ENCODE assay signal across 19 cellular contexts in the genomic region with DNA sequence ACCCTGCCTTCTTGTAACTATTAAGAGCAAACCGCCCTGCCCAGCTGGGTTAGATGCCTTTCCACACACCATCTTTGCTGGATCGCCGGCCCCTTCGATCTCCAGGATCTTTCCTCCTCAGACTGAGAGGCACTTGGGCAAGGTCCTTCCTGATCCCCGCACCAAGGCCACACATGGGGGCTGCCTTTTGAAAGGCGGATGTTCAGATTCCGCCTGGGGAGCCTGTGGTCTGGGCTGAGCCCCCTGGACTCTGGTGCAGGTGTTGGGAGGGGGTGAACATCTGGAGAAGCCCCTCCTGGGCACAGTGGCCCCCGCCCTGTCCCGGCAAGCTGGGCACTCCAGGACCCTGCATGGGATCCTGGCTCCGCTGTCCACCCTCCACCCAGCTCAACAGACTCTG.
DNase-seq lines count a peak whose midpoint lies in the region; ATAC-seq and TF ChIP-seq lines count a peak whose summit lies in the region.
"Had no signal": no experiment of that assay in that cellular context is flagged by ENCODE, and none has a peak within 500 bp of the region (broad histone marks: within the 10 kb centered on the region; RNA-seq: fewer than 3 reads in every experiment).

No MANE protein-coding gene starts in this region.

- H2AFZ ChIP-seq in neuronal stem cell (ENCODE audit: low read length), result no peak overlapping the region
- H2AFZ ChIP-seq: GM23248 had no signal

- ATAC-seq in natural killer cell treated with Interleukin-12 subunit alpha and Interleukin-12 subunit beta and Interleukin-15 and Interleukin-18, amount 100 ng/mL, for 72 hours, result no peak
- no peak for ATAC-seq in natural killer cell
- ATAC-seq in upper lobe of right lung, result no peak
- ATAC-seq in HG02852 (IDR thresholded peaks at IDR 0.05; ENCODE audit: unreplicated experiment), result no peak

- peaks cover 3% of the 10 kb centered on the region for H3K79me1 ChIP-seq in neuronal stem cell (ENCODE audit: low read depth, low read length)

- H3K9me3 ChIP-seq in neuronal stem cell (replicated peaks in 1 of 2; ENCODE audit: control insufficient read depth in 2 of 2, insufficient read depth in 1 of 2, low read depth in 1 of 2, low read length in 2 of 2) (peaks cover 0 to 4% of the 10 kb centered on the region in 2 donors), upper lobe of right lung (no peaks in the 10 kb centered on the region)
- H3K9me3 ChIP-seq: BE2C, HAP-1 had no signal

- no peak overlapping the region for H3K9ac ChIP-seq in neuronal stem cell (ENCODE audit: low read depth, low read length, poor library complexity)
- H3K9ac ChIP-seq: GM23248 had no signal

- H4K8ac ChIP-seq in neuronal stem cell (ENCODE audit: low read depth, low read length), result no peak overlapping the region

- H2AK5ac ChIP-seq in neuronal stem cell (ENCODE audit: low read depth, low read length), result peak overlapping the region; percentile 23

- TF ChIP-seq CTCF in natural killer cell (IDR thresholded peaks at IDR 0.05) (no peak), chondrocyte (IDR thresholded peaks at IDR 0.05) (no peak), upper lobe of right lung (IDR thresholded peaks at IDR 0.05) (no peak)

- H3K4me2 ChIP-seq in neuronal stem cell (ENCODE audit: insufficient read depth, low read length, poor library complexity, severe bottlenecking), result no peak overlapping the region

- WGBS in neuronal stem cell (ENCODE audit: extremely low coverage in 2 of 2, insufficient read length in 2 of 2, insufficient replicate concordance in 1 of 2), 2 donors, result no CpG with 5 or more reads among the region's 10 CpGs

- H4K91ac ChIP-seq in neuronal stem cell (ENCODE audit: low read depth, low read length, poor library complexity), result no peak overlapping the region

- H3K4me1 Mint-ChIP-seq in natural killer cell treated with Interleukin-12 subunit alpha and Interleukin-12 subunit beta and Interleukin-15 and Interleukin-18, amount 100 ng/mL, for 72 hours (ENCODE audit: low read depth in 2 of 2), result peaks cover 0 to 3% of the 10 kb centered on the region in 2 donors
- H3K4me1 Mint-ChIP-seq in natural killer cell (peaks cover 0 to 12% of the 10 kb centered on the region in 2 donors), chondrocyte (ENCODE audit: low read depth) (no peaks in the 10 kb centered on the region)

- peaks cover 0 to 10% of the 10 kb centered on the region in 2 donors for H3K27me3 Mint-ChIP-seq in natural killer cell treated with Interleukin-12 subunit alpha and Interleukin-12 subunit beta and Interleukin-15 and Interleukin-18, amount 100 ng/mL, for 72 hours
- peaks cover 7 to 8% of the 10 kb centered on the region in 2 donors for H3K27me3 Mint-ChIP-seq in natural killer cell (ENCODE audit: low read depth in 2 of 2)
- H3K27me3 Mint-ChIP-seq in chondrocyte (ENCODE audit: low read depth), result peaks cover 9% of the 10 kb centered on the region
- H3K27me3 Mint-ChIP-seq: CD4-positive, alpha-beta memory T cell had no signal

- H3K27me3 ChIP-seq in neuronal stem cell (ENCODE audit: control insufficient read depth in 3 of 3, insufficient read depth in 3 of 3, low read depth in 1 of 3, low read length in 3 of 3), result no peaks in the 10 kb centered on the region
- H3K27me3 ChIP-seq in upper lobe of right lung, result peaks cover 4% of the 10 kb centered on the region
- H3K27me3 ChIP-seq: BE2C had no signal

- H2BK12ac ChIP-seq in neuronal stem cell (ENCODE audit: low read length), result no peak overlapping the region

- H2BK15ac ChIP-seq in neuronal stem cell (ENCODE audit: low read length), result peak overlapping the region; percentile 38

- DNase-seq in natural killer cell treated with Interleukin-12 subunit alpha and Interleukin-12 subunit beta and Interleukin-15 and Interleukin-18, amount 100 ng/mL, for 72 hours (ENCODE audit: low spot score), result peak; percentile 44
- DNase-seq in natural killer cell, result no peak
- DNase-seq in chondrocyte (ENCODE audit: low spot score), result peak; percentile 91
- no peak for DNase-seq in neuronal stem cell (ENCODE audit: low spot score)
- DNase-seq in upper lobe of right lung, result peak; percentile 56
- no peak for DNase-seq in stimulated activated CD4-positive, alpha-beta T cell treated with anti-CD3 and anti-CD28 coated beads, Interleukin-2, amount 100 ng/mL, for 24 hours
- DNase-seq in globus pallidus (ENCODE audit: low spot score), result no peak
- DNase-seq: ACHN; BE2C; CD4-positive, alpha-beta memory T cell; DMS153; DMS79; GDM1; GM23248; IMR-90 had no signal

- H3K4ac ChIP-seq in neuronal stem cell (ENCODE audit: low read length), result no peak overlapping the region

- H3K27ac ChIP-seq in neuronal stem cell (replicated peaks; ENCODE audit: low read length) (no peak overlapping the region), upper lobe of right lung (no peak overlapping the region)
- H3K27ac ChIP-seq: GM23248, HL-60 had no signal

- H3K27ac Mint-ChIP-seq in natural killer cell treated with Interleukin-12 subunit alpha and Interleukin-12 subunit beta and Interleukin-15 and Interleukin-18, amount 100 ng/mL, for 72 hours, result no peak overlapping the region
- H3K27ac Mint-ChIP-seq in natural killer cell (no peak overlapping the region), chondrocyte (ENCODE audit: unreplicated experiment) (no peak overlapping the region)

- no peak overlapping the region for H2BK5ac ChIP-seq in neuronal stem cell (ENCODE audit: low read length)

- intact Hi-C loops in natural killer cell (cut with micrococcal nuclease) (no loop called here), upper lobe of right lung (cut with DNase I) (no loop called here)

- no peak overlapping the region for H3K14ac ChIP-seq in neuronal stem cell (ENCODE audit: low read length)

- H3K9me3 Mint-ChIP-seq in natural killer cell treated with Interleukin-12 subunit alpha and Interleukin-12 subunit beta and Interleukin-15 and Interleukin-18, amount 100 ng/mL, for 72 hours, result no peaks in the 10 kb centered on the region
- H3K9me3 Mint-ChIP-seq in natural killer cell (no peaks in the 10 kb centered on the region), chondrocyte (ENCODE audit: low read depth) (peaks cover 8% of the 10 kb centered on the region)

- H3K18ac ChIP-seq in neuronal stem cell (ENCODE audit: low read length), result peak overlapping the region; percentile 45

- H3K36me3 Mint-ChIP-seq in natural killer cell treated with Interleukin-12 subunit alpha and Interleukin-12 subunit beta and Interleukin-15 and Interleukin-18, amount 100 ng/mL, for 72 hours, result no peaks in the 10 kb centered on the region
- H3K36me3 Mint-ChIP-seq in natural killer cell (no peaks in the 10 kb centered on the region), chondrocyte (ENCODE audit: low read depth) (peaks cover 1% of the 10 kb centered on the region)
- H3K36me3 Mint-ChIP-seq: CD4-positive, alpha-beta memory T cell had no signal

- no peak overlapping the region for H3K4me3 Mint-ChIP-seq in natural killer cell treated with Interleukin-12 subunit alpha and Interleukin-12 subunit beta and Interleukin-15 and Interleukin-18, amount 100 ng/mL, for 72 hours
- H3K4me3 Mint-ChIP-seq in natural killer cell (no peak overlapping the region), chondrocyte (ENCODE audit: unreplicated experiment) (no peak overlapping the region)
- H3K4me3 Mint-ChIP-seq: CD14-positive monocyte; CD4-positive, alpha-beta memory T cell had no signal

- H2BK120ac ChIP-seq in neuronal stem cell (ENCODE audit: low read depth, low read length), result no peak overlapping the region

- H3K23ac ChIP-seq in neuronal stem cell (ENCODE audit: low read depth, low read length, poor library complexity), result no peak overlapping the region

- H3K36me3 ChIP-seq in neuronal stem cell (replicated peaks in 1 of 2; ENCODE audit: control insufficient read depth in 2 of 2, insufficient read depth in 2 of 2, low read length in 2 of 2) (peaks cover 0 to 2% of the 10 kb centered on the region in 2 donors), upper lobe of right lung (no peaks in the 10 kb centered on the region)
- H3K36me3 ChIP-seq: BE2C, HAP-1 had no signal

- H3K4me1 ChIP-seq in neuronal stem cell (ENCODE audit: control insufficient read depth in 2 of 2, insufficient read depth in 1 of 2, low read depth in 1 of 2, low read length in 2 of 2) (peaks cover 17 to 21% of the 10 kb centered on the region in 2 donors), upper lobe of right lung (no peaks in the 10 kb centered on the region)
- H3K4me1 ChIP-seq: BE2C, HAP-1 had no signal

- H3K4me3 ChIP-seq in neuronal stem cell (ENCODE audit: low read length in 2 of 2) (no peak overlapping the region), upper lobe of right lung (no peak overlapping the region)
- H3K4me3 ChIP-seq: GM23248, HAP-1 had no signal

Comparison
In these comparisons a context has a peak if more than half of its experiments do, and no peak if none do; other contexts are left out.
1. DNase-seq: peak in natural killer cell treated with Interleukin-12 subunit alpha and Interleukin-12 subunit beta and Interleukin-15 and Interleukin-18, amount 100 ng/mL, for 72 hours (single experiment), chondrocyte (single experiment) and upper lobe of right lung (single experiment); none in natural killer cell (single experiment), neuronal stem cell (single experiment), stimulated activated CD4-positive, alpha-beta T cell treated with anti-CD3 and anti-CD28 coated beads, Interleukin-2, amount 100 ng/mL, for 24 hours (0 of 2) and globus pallidus (single experiment).